ENCODE assay signal across 13 cellular contexts in genomic region chr11:112179601-112180000, GRCh38. TPM values are rescaled to one million over a fixed set of nuclear protein-coding genes. Genes with fewer than 3 reads are reported as not detected.
DNase-seq lines count a peak whose midpoint lies in the region; ATAC-seq and TF ChIP-seq lines count a peak whose summit lies in the region.
"Had no signal": no experiment of that assay in that cellular context is flagged by ENCODE, and none has a peak within 500 bp of the region (broad histone marks: within the 10 kb centered on the region; RNA-seq: fewer than 3 reads in every experiment).

No MANE protein-coding gene starts in this region.

- intact Hi-C loops in PC-3 (cut with micrococcal nuclease): loop anchor here (5.0 kb wide), 1 partner anchor 38 kb away; no protein-coding TSS in a partner anchor

- no peaks in the 10 kb centered on the region for H3K9me2 ChIP-seq in PC-3 (replicated peaks; ENCODE audit: low read length)

- no peaks in the 10 kb centered on the region for H3K36me3 ChIP-seq in PC-3 (ENCODE audit: low read depth, low read length)
- H3K36me3 ChIP-seq: Peyer's patch had no signal

- no peaks in the 10 kb centered on the region for H3K9me3 ChIP-seq in PC-3 (ENCODE audit: low read length)
- H3K9me3 ChIP-seq: Caco-2, Peyer's patch had no signal

- H4K20me1 ChIP-seq in PC-3 (ENCODE audit: low read length): no peaks in the 10 kb centered on the region

- peaks cover 6% of the 10 kb centered on the region for H3K27me3 Mint-ChIP-seq in memory B cell
- H3K27me3 Mint-ChIP-seq in activated CD8-positive, alpha-beta T cell treated with anti-CD3 and anti-CD28 coated beads, Interleukin-2, amount 10 ng/mL, durations not matched to agents 7 days and 5 days (ENCODE audit: low read depth): peaks cover 23% of the 10 kb centered on the region

- H2AFZ ChIP-seq in PC-3 (ENCODE audit: low read length): no peak overlapping the region

- no peaks in the 10 kb centered on the region for H3K36me3 Mint-ChIP-seq in memory B cell
- no peaks in the 10 kb centered on the region for H3K36me3 Mint-ChIP-seq in activated CD8-positive, alpha-beta T cell treated with anti-CD3 and anti-CD28 coated beads, Interleukin-2, amount 10 ng/mL, durations not matched to agents 7 days and 5 days (ENCODE audit: low read depth)

- H3K9me3 Mint-ChIP-seq in memory B cell: no peaks in the 10 kb centered on the region
- H3K9me3 Mint-ChIP-seq in activated CD8-positive, alpha-beta T cell treated with anti-CD3 and anti-CD28 coated beads, Interleukin-2, amount 10 ng/mL, durations not matched to agents 7 days and 5 days (ENCODE audit: insufficient read depth): no peaks in the 10 kb centered on the region
- H3K9me3 Mint-ChIP-seq: stimulated activated naive CD8-positive, alpha-beta T cell treated with anti-CD3 and anti-CD28 coated beads, Interleukin-15, amount 100 ng/mL, for 72 hours had no signal

- H3F3A ChIP-seq in PC-3 (ENCODE audit: low read length, unreplicated experiment): no peaks in the 10 kb centered on the region

- DNase-seq in MV-4-11 (lab: John Stamatoyannopoulos, UW) (peak; percentile 93), memory B cell (ENCODE audit: low spot score in 2 of 2) (peak in 1 of 2 donors; percentile 17), PC-3 (no peak), NCI-H1105 treated with DMSO at 0.1 percent for 48 hours (lab: John Stamatoyannopoulos, UW) (no peak), NCI-H1930 (lab: John Stamatoyannopoulos, UW) (no peak)
- DNase-seq in activated CD8-positive, alpha-beta T cell treated with anti-CD3 and anti-CD28 coated beads, Interleukin-2, amount 10 ng/mL, durations not matched to agents 7 days and 5 days: no peak
- DNase-seq: activated naive CD4-positive, alpha-beta T cell; Caco-2; NCI-H1436; Peyer's patch; stimulated activated naive CD8-positive, alpha-beta T cell treated with anti-CD3 and anti-CD28 coated beads, Interleukin-15, amount 100 ng/mL, for 72 hours had no signal

- peaks cover 8% of the 10 kb centered on the region; the same call in 1 of the 2 replicates for H3K4me1 ChIP-seq in PC-3 (ENCODE audit: insufficient read depth, low read length)

- H3K27ac ChIP-seq in PC-3 (ENCODE audit: low read length): no peak overlapping the region
- H3K27ac ChIP-seq: Peyer's patch had no signal

- CTCF ChIA-PET in activated CD8-positive, alpha-beta T cell treated with anti-CD3 and anti-CD28 coated beads, Interleukin-2, amount 10 ng/mL, durations not matched to agents 7 days and 5 days (lab: Charles Lee): no interaction called here
- CTCF ChIA-PET in PC-3 (lab: Charles Lee): no interaction called here

- no peak for TF ChIP-seq CTCF in PC-3 (conservative IDR thresholded peaks at IDR 0.05; ENCODE audit: low read depth, low read length)

- ATAC-seq in GM18511 (IDR thresholded peaks at IDR 0.05; ENCODE audit: unreplicated experiment) (peak; percentile 89), GM21723 (IDR thresholded peaks at IDR 0.05; ENCODE audit: unreplicated experiment) (peak; percentile 73), memory B cell (ENCODE audit: low read depth) (peak; percentile 82), PC-3 (no peak)
- ATAC-seq in activated CD8-positive, alpha-beta T cell treated with anti-CD3 and anti-CD28 coated beads, Interleukin-2, amount 10 ng/mL, durations not matched to agents 7 days and 5 days: no peak
- ATAC-seq: stimulated activated naive CD8-positive, alpha-beta T cell treated with anti-CD3 and anti-CD28 coated beads, Interleukin-15, amount 100 ng/mL, for 72 hours had no signal

- H3K27me3 ChIP-seq in PC-3 (ENCODE audit: low read length): no peaks in the 10 kb centered on the region
- H3K27me3 ChIP-seq: Peyer's patch had no signal

- H3K4me2 ChIP-seq in PC-3 (ENCODE audit: low read length): no peak overlapping the region

- no peak overlapping the region for H3K4me3 ChIP-seq in PC-3 (ENCODE audit: low read length)
- H3K4me3 ChIP-seq: Peyer's patch had no signal

- no peak overlapping the region for H3K4me3 Mint-ChIP-seq in memory B cell
- H3K4me3 Mint-ChIP-seq in activated CD8-positive, alpha-beta T cell treated with anti-CD3 and anti-CD28 coated beads, Interleukin-2, amount 10 ng/mL, durations not matched to agents 7 days and 5 days: no peak overlapping the region
- H3K4me3 Mint-ChIP-seq: stimulated activated naive CD8-positive, alpha-beta T cell treated with anti-CD3 and anti-CD28 coated beads, Interleukin-15, amount 100 ng/mL, for 72 hours had no signal

- H3K4me1 Mint-ChIP-seq in memory B cell: peaks cover 23% of the 10 kb centered on the region
- H3K4me1 Mint-ChIP-seq in activated CD8-positive, alpha-beta T cell treated with anti-CD3 and anti-CD28 coated beads, Interleukin-2, amount 10 ng/mL, durations not matched to agents 7 days and 5 days (ENCODE audit: low read depth): peaks cover 18% of the 10 kb centered on the region

- H3K9ac ChIP-seq in PC-3 (ENCODE audit: low read length): no peak overlapping the region

- H3K79me2 ChIP-seq in PC-3 (ENCODE audit: low read length): no peaks in the 10 kb centered on the region

- POLR2A ChIA-PET in activated CD8-positive, alpha-beta T cell treated with anti-CD3 and anti-CD28 coated beads, Interleukin-2, amount 10 ng/mL, durations not matched to agents 7 days and 5 days (lab: Charles Lee): no interaction called here
- POLR2A ChIA-PET in PC-3 (lab: Charles Lee; ENCODE audit: unreplicated experiment): no interaction called here

- no TSS peak for BruUV-seq in PC-3 (replicated peaks; lab: Mats Ljungman, UMichigan)

- H3K27ac Mint-ChIP-seq in memory B cell: no peak overlapping the region
- no peak overlapping the region for H3K27ac Mint-ChIP-seq in activated CD8-positive, alpha-beta T cell treated with anti-CD3 and anti-CD28 coated beads, Interleukin-2, amount 10 ng/mL, durations not matched to agents 7 days and 5 days
- H3K27ac Mint-ChIP-seq: stimulated activated naive CD8-positive, alpha-beta T cell treated with anti-CD3 and anti-CD28 coated beads, Interleukin-15, amount 100 ng/mL, for 72 hours had no signal

RNA-seq across cellular contexts. Expression of gene BCO2, which starts 4.3 kb away (rescaled TPM):
- 1 to 10 TPM; 1.3 to 1.9 TPM for total RNA-seq in activated CD8-positive, alpha-beta T cell treated with anti-CD3 and anti-CD28 coated beads, Interleukin-2, amount 10 ng/mL, durations not matched to agents 7 days and 5 days
- 1.6 and 2.9 TPM in 2 replicates for total RNA-seq in PC-3 (2014; rRNA removed)

RNA-seq across cellular contexts. Expression of gene TEX12, which starts 12.4 kb away (rescaled TPM):
- total RNA-seq in activated CD8-positive, alpha-beta T cell treated with anti-CD3 and anti-CD28 coated beads, Interleukin-2, amount 10 ng/mL, durations not matched to agents 7 days and 5 days: not detected
- 0.69 TPM in 1 of 2 replicates, not detected in the other for total RNA-seq in PC-3 (2014; rRNA removed)
- total RNA-seq: Caco-2 had no signal

RNA-seq across cellular contexts. Expression of gene IL18, which starts 15.7 kb away (rescaled TPM):
- total RNA-seq in activated CD8-positive, alpha-beta T cell treated with anti-CD3 and anti-CD28 coated beads, Interleukin-2, amount 10 ng/mL, durations not matched to agents 7 days and 5 days: under 1 TPM; 0.26 to 0.40 TPM
- 53.6 and 61.6 TPM in 2 replicates for total RNA-seq in PC-3 (2014; rRNA removed)

RNA-seq across cellular contexts. Expression of gene PTS, which starts 46.6 kb away (rescaled TPM):
- total RNA-seq in activated CD8-positive, alpha-beta T cell treated with anti-CD3 and anti-CD28 coated beads, Interleukin-2, amount 10 ng/mL, durations not matched to agents 7 days and 5 days: 10 to 100 TPM; 19.8 to 20.8 TPM
- total RNA-seq in PC-3 (2014; rRNA removed): 53.0 and 77.4 TPM in 2 replicates

Comparison
In these comparisons a context has a peak if more than half of its experiments do, and no peak if none do; other contexts are left out.
1. ATAC-seq: peak in GM18511 (single experiment), GM21723 (single experiment) and memory B cell (single experiment); none in activated CD8-positive, alpha-beta T cell treated with anti-CD3 and anti-CD28 coated beads, Interleukin-2, amount 10 ng/mL, durations not matched to agents 7 days and 5 days (single experiment) and PC-3 (single experiment).
2. RNA of gene IL18, which starts 15.7 kb away (total RNA-seq): 53.6 to 61.6 TPM in PC-3; 0.26 to 0.40 TPM in activated CD8-positive, alpha-beta T cell treated with anti-CD3 and anti-CD28 coated beads, Interleukin-2, amount 10 ng/mL, durations not matched to agents 7 days and 5 days; every median in the first group is over 10 times any median in the second.